Comparison of ENCODE assay signal across 1 cellular context in genomic region chr3:46089237-46090011, GRCh38.
TF ChIP-seq lines count a peak whose summit lies in the region.

No MANE protein-coding gene starts in this region.

TF ChIP-seq in GM12878, 131 proteins besides CTCF, POLR2A, EP300 and RAD21 (continued from another document):
- TF ChIP-seq ZNF687 (IDR thresholded peaks at IDR 0.05) (no peak), IRF4 (IDR thresholded peaks at IDR 0.05; ENCODE audit: low read depth, low read length) (peak; percentile 93), CHD2 (IDR thresholded peaks at IDR 0.05; ENCODE audit: borderline replicate concordance, low read depth, low read length) (0 out of 2 replicates have a peak, but pooled peaks have one; percentile 29), MYC (IDR thresholded peaks at IDR 0.05; ENCODE audit: insufficient read depth, insufficient read length, insufficient replicate concordance, low read length, severe bottlenecking) (no peak), ATF2 (IDR thresholded peaks at IDR 0.05; ENCODE audit: low read length) (0 out of 2 replicates have a peak, but pooled peaks have one; percentile 48), NR2C2 (IDR thresholded peaks at IDR 0.05; ENCODE audit: borderline replicate concordance, control insufficient read depth, insufficient read length, low read depth) (no peak), RELB (IDR thresholded peaks at IDR 0.05; ENCODE audit: low read depth) (no peak; the same call in 1 of the 2 replicates), MXI1 (IDR thresholded peaks at IDR 0.05; ENCODE audit: low read depth, low read length) (no peak), POU2F2 (IDR thresholded peaks at IDR 0.05; ENCODE audit: borderline replicate concordance, low read depth, low read length) (peak; percentile 81; the same call in 1 of the 3 replicates), BCLAF1 (IDR thresholded peaks at IDR 0.05) (no peak), IRF5 (IDR thresholded peaks at IDR 0.05; ENCODE audit: borderline replicate concordance) (no peak), SMAD1 (IDR thresholded peaks at IDR 0.05; ENCODE audit: low read depth, partially characterized antibody) (no peak), NR2F1 (conservative IDR thresholded peaks at IDR 0.05) (peak; percentile 94), RUNX3 (IDR thresholded peaks at IDR 0.05; ENCODE audit: low read length) (peak; percentile 90)
